In genomic region chr2:135984199-135985017, GRCh38 we compare ENCODE assay signal across 8 cellular contexts. TPM values are rescaled to one million over a fixed set of nuclear protein-coding genes. Genes with fewer than 3 reads are reported as not detected.
DNase-seq lines count a peak whose midpoint lies in the region; ATAC-seq lines count a peak whose summit lies in the region.

No MANE protein-coding gene starts in this region.

- H3K27me3 Mint-ChIP-seq in activated CD4-positive, alpha-beta memory T cell treated with anti-CD3 and anti-CD28 coated beads, Interleukin-2, amount 10 ng/mL, durations not matched to agents 7 days and 5 days = no peaks in the 10 kb centered on the region
- peaks cover 3 to 9% (median 4%) of the 10 kb centered on the region in 3 donors for H3K27me3 Mint-ChIP-seq in immature natural killer cell (ENCODE audit: low read depth in 3 of 3)

- DNase-seq in A172 (ENCODE audit: low spot score) = peak; percentile 10
- DNase-seq in activated CD4-positive, alpha-beta memory T cell treated with anti-CD3 and anti-CD28 coated beads, Interleukin-2, amount 10 ng/mL, durations not matched to agents 7 days and 5 days = no peak
- DNase-seq in immature natural killer cell = no peak
- DNase-seq in occipital lobe (lab: John Stamatoyannopoulos, UW) = no peak
- no peak for DNase-seq in stimulated activated CD8-positive, alpha-beta memory T cell treated with anti-CD3 and anti-CD28 coated beads, Interleukin-4, amount 100 ng/mL, for 48 hours

- peak overlapping the region; percentile 87 for H3K27ac Mint-ChIP-seq in activated CD4-positive, alpha-beta memory T cell treated with anti-CD3 and anti-CD28 coated beads, Interleukin-2, amount 10 ng/mL, durations not matched to agents 7 days and 5 days
- H3K27ac Mint-ChIP-seq in immature natural killer cell = peak overlapping the region; percentile 88 to 96 (median 94)

- H3K36me3 Mint-ChIP-seq in activated CD4-positive, alpha-beta memory T cell treated with anti-CD3 and anti-CD28 coated beads, Interleukin-2, amount 10 ng/mL, durations not matched to agents 7 days and 5 days (ENCODE audit: low read depth) = peaks cover 49% of the 10 kb centered on the region
- peaks cover 0 to 14% (median 7%) of the 10 kb centered on the region in 3 donors for H3K36me3 Mint-ChIP-seq in immature natural killer cell

- H3K27ac ChIP-seq in temporal lobe (ENCODE audit: low read depth, low read length) = peak overlapping the region; percentile 83

- H3K9me3 Mint-ChIP-seq in activated CD4-positive, alpha-beta memory T cell treated with anti-CD3 and anti-CD28 coated beads, Interleukin-2, amount 10 ng/mL, durations not matched to agents 7 days and 5 days = no peaks in the 10 kb centered on the region
- no peaks in the 10 kb centered on the region for H3K9me3 Mint-ChIP-seq in immature natural killer cell

- peaks cover 53% of the 10 kb centered on the region for H3K4me1 Mint-ChIP-seq in activated CD4-positive, alpha-beta memory T cell treated with anti-CD3 and anti-CD28 coated beads, Interleukin-2, amount 10 ng/mL, durations not matched to agents 7 days and 5 days
- peaks cover 23 to 45% of the 10 kb centered on the region in 2 donors for H3K4me1 Mint-ChIP-seq in immature natural killer cell

- CTCF ChIA-PET in activated CD4-positive, alpha-beta memory T cell treated with anti-CD3 and anti-CD28 coated beads, Interleukin-2, amount 10 ng/mL, durations not matched to agents 7 days and 5 days (lab: Charles Lee) = interaction anchor here (0.6 to 1.8 kb wide), 9 partner anchors 8 to 400 kb away, joined by 3 to 5 read pairs (median 3); no protein-coding TSS in a partner anchor

- POLR2A ChIA-PET in activated CD4-positive, alpha-beta memory T cell treated with anti-CD3 and anti-CD28 coated beads, Interleukin-2, amount 10 ng/mL, durations not matched to agents 7 days and 5 days (lab: Charles Lee) = interaction anchor here (1.0 to 5.4 kb wide), 23 partner anchors 13 to 400 kb away, joined by 3 to 220 read pairs (median 7); partner anchors contain the start of genes CXCR4 and MCM6

- H3K4me3 Mint-ChIP-seq in activated CD4-positive, alpha-beta memory T cell treated with anti-CD3 and anti-CD28 coated beads, Interleukin-2, amount 10 ng/mL, durations not matched to agents 7 days and 5 days = peak overlapping the region; percentile 87
- H3K4me3 Mint-ChIP-seq in immature natural killer cell = peak overlapping the region; percentile 91 to 97 (median 93)

- ATAC-seq in GM18870 (IDR thresholded peaks at IDR 0.05; ENCODE audit: unreplicated experiment) (peak; percentile 57), HG03139 (IDR thresholded peaks at IDR 0.05; ENCODE audit: unreplicated experiment) (peak; percentile 34)

RNA-seq across cellular contexts. Expression of gene DARS1, which starts 1.0 kb away (rescaled TPM):
- total RNA-seq in A172 (2014; rRNA removed; shearing (Covaris generic)) = 116 and 134 TPM in 2 replicates
- 100 to 1,000 TPM; 147 to 151 TPM for total RNA-seq in activated CD4-positive, alpha-beta memory T cell treated with anti-CD3 and anti-CD28 coated beads, Interleukin-2, amount 10 ng/mL, durations not matched to agents 7 days and 5 days
- polyA plus RNA-seq in immature natural killer cell = 100 to 1,000 TPM in 1 of 3 donors, 10 to 100 TPM in 2; 63.5 to 132 (median 86.1) TPM
- total RNA-seq in temporal lobe = 47.7 TPM
- 68.0 TPM for total RNA-seq in occipital lobe
